ENCODE assay signal across 1 cellular context in the genomic region with DNA sequence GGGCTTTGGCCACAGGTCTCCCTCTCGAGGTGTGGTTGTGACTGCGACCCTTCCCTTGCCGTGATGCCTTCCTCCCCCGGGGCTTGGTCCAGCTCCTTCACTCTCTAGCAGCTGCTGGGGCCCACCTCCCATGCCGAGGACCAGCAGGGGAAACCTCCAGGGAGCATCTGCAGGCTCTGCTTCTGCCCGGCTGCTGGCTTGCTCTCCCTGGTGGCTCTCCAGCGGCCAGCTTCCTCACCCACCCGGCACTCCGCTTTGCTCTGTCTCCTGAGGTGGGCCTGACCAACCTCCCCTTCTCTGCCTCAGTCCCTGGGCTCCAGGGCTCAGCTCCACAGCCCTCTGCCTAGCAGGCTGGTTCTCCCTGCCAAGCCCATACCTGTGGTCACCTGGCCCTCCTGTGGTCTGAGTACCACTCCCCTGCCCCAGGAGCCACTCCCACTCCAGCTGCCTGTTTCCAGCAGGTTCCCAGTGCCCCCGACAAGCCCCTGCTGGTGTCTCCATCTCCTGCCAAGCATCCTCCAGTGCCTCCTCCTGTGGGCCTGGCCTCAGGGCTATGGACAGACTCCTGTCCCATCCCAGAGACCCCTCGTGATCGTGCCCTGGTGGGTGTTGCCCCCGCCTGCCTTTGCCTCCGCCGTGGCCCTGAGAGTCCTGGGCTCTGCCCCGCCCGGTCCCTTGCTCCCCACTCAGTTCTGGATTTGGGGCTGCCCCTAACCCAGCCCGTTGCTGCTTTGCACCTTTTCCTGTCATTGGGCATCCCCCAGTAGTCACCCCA.
TF ChIP-seq lines count a peak whose summit lies in the region.

No MANE protein-coding gene starts in this region.

TF ChIP-seq in WTC11, 78 proteins besides CTCF, POLR2A, EP300 and RAD21 (continued from another document):
- TF ChIP-seq, protein P1, sequence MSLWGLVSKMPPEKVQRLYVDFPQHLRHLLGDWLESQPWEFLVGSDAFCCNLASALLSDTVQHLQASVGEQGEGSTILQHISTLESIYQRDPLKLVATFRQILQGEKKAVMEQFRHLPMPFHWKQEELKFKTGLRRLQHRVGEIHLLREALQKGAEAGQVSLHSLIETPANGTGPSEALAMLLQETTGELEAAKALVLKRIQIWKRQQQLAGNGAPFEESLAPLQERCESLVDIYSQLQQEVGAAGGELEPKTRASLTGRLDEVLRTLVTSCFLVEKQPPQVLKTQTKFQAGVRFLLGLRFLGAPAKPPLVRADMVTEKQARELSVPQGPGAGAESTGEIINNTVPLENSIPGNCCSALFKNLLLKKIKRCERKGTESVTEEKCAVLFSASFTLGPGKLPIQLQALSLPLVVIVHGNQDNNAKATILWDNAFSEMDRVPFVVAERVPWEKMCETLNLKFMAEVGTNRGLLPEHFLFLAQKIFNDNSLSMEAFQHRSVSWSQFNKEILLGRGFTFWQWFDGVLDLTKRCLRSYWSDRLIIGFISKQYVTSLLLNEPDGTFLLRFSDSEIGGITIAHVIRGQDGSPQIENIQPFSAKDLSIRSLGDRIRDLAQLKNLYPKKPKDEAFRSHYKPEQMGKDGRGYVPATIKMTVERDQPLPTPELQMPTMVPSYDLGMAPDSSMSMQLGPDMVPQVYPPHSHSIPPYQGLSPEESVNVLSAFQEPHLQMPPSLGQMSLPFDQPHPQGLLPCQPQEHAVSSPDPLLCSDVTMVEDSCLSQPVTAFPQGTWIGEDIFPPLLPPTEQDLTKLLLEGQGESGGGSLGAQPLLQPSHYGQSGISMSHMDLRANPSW (CRISPR knock-in tag; conservative IDR thresholded peaks at IDR 0.05; ENCODE audit: low read depth) = no peak
- TF ChIP-seq ZNF423 (CRISPR knock-in tag; IDR thresholded peaks at IDR 0.05) = no peak
- TF ChIP-seq, protein P2, sequence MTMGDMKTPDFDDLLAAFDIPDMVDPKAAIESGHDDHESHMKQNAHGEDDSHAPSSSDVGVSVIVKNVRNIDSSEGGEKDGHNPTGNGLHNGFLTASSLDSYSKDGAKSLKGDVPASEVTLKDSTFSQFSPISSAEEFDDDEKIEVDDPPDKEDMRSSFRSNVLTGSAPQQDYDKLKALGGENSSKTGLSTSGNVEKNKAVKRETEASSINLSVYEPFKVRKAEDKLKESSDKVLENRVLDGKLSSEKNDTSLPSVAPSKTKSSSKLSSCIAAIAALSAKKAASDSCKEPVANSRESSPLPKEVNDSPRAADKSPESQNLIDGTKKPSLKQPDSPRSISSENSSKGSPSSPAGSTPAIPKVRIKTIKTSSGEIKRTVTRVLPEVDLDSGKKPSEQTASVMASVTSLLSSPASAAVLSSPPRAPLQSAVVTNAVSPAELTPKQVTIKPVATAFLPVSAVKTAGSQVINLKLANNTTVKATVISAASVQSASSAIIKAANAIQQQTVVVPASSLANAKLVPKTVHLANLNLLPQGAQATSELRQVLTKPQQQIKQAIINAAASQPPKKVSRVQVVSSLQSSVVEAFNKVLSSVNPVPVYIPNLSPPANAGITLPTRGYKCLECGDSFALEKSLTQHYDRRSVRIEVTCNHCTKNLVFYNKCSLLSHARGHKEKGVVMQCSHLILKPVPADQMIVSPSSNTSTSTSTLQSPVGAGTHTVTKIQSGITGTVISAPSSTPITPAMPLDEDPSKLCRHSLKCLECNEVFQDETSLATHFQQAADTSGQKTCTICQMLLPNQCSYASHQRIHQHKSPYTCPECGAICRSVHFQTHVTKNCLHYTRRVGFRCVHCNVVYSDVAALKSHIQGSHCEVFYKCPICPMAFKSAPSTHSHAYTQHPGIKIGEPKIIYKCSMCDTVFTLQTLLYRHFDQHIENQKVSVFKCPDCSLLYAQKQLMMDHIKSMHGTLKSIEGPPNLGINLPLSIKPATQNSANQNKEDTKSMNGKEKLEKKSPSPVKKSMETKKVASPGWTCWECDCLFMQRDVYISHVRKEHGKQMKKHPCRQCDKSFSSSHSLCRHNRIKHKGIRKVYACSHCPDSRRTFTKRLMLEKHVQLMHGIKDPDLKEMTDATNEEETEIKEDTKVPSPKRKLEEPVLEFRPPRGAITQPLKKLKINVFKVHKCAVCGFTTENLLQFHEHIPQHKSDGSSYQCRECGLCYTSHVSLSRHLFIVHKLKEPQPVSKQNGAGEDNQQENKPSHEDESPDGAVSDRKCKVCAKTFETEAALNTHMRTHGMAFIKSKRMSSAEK (CRISPR knock-in tag; IDR thresholded peaks at IDR 0.05; ENCODE audit: borderline replicate concordance) = no peak
